8 cellular contexts compared by ENCODE assay signal in genomic region chr4:106316773-106317409, GRCh38. TPM values are rescaled to one million over a fixed set of nuclear protein-coding genes. Genes with fewer than 3 reads are reported as not detected.
DNase-seq lines count a peak whose midpoint lies in the region; ATAC-seq, FAIRE-seq and TF ChIP-seq lines count a peak whose summit lies in the region.

No MANE protein-coding gene starts in this region.

- TF ChIP-seq CTCF in astrocyte of the spinal cord (IDR thresholded peaks at IDR 0.05; ENCODE audit: low read depth, low read length), result no peak

- no peak for DNase-seq in GM12892 (ENCODE audit: insufficient read length)
- no peak for DNase-seq in astrocyte of the spinal cord (ENCODE audit: low read depth, low spot score)
- DNase-seq in superior temporal gyrus (ENCODE audit: extremely low spot score), result no peak
- DNase-seq in posterior cingulate gyrus, result no peak
- DNase-seq in D341Med (ENCODE audit: low spot score), result no peak

- peaks cover 14% of the 10 kb centered on the region for H3K36me3 ChIP-seq in mesodermal cell (ENCODE audit: control insufficient read depth, insufficient read depth, low read length)

- intact Hi-C loops in posterior cingulate gyrus (cut with DNase I), result no loop called here

- TF ChIP-seq POLR2A in GM12892 (IDR thresholded peaks at IDR 0.05; ENCODE audit: low read depth, low read length), result no peak

- no peaks in the 10 kb centered on the region for H3K4me1 ChIP-seq in mesodermal cell (ENCODE audit: control insufficient read depth, insufficient read depth, low read length, poor library complexity, severe bottlenecking)

- peak; percentile 75 for FAIRE-seq in GM12892 (lab: Jason Lieb, UNC)

- WGBS in mesodermal cell (ENCODE audit: insufficient coverage in 2 of 2), 2 experiments, result 11 to 12% methylated on average over 11 to 13 of the region's 13 CpGs

- peak overlapping the region; percentile 100 for H3K27ac ChIP-seq in mesodermal cell (ENCODE audit: low read depth, low read length, severe bottlenecking)

- in situ Hi-C loops in astrocyte of the spinal cord (cut with HindIII; ENCODE audit: low sequenced_read_pairs), result no loop called here

- peak; percentile 1 for ATAC-seq in HG03175 (IDR thresholded peaks at IDR 0.05; ENCODE audit: unreplicated experiment)
- ATAC-seq in HG02678 (IDR thresholded peaks at IDR 0.05; ENCODE audit: unreplicated experiment), result no peak

- H3K9me3 ChIP-seq in mesodermal cell (ENCODE audit: control insufficient read depth, low read length), result peaks cover 7% of the 10 kb centered on the region

- H3K4me3 ChIP-seq in astrocyte of the spinal cord (ENCODE audit: low read depth, low read length) (peak overlapping the region; percentile 79), mesodermal cell (ENCODE audit: extremely low read depth, insufficient read depth, low read length, poor library complexity, severe bottlenecking) (peak overlapping the region; percentile 81)

RNA-seq across cellular contexts. Expression of gene AIMP1, which starts 0.5 kb away (rescaled TPM):
- 69.6 TPM for polyA plus RNA-seq in GM12892 (2012; ENCODE audit: missing spikeins)
- 46.2 TPM for polyA plus RNA-seq in mesodermal cell (2013, experiment 1 of 2)
- 59.4 TPM for polyA plus RNA-seq in mesodermal cell (2013, experiment 2 of 2)

RNA-seq across cellular contexts. Expression of gene TBCK, which starts 0.9 kb away (rescaled TPM):
- 13.7 TPM for polyA plus RNA-seq in GM12892 (2012; ENCODE audit: missing spikeins)
- polyA plus RNA-seq in mesodermal cell (2013, experiment 1 of 2), result 26.5 TPM
- polyA plus RNA-seq in mesodermal cell (2013, experiment 2 of 2), result 25.3 TPM

RNA-seq across cellular contexts. Expression of gene GIMD1, which starts 51.7 kb away (rescaled TPM):
- polyA plus RNA-seq in GM12892 (2012; ENCODE audit: missing spikeins), result not detected
- not detected for polyA plus RNA-seq in mesodermal cell (2013, experiment 1 of 2)
- polyA plus RNA-seq in mesodermal cell (2013, experiment 2 of 2), result not detected
